8 cellular contexts compared by ENCODE assay signal in genomic region chr1:37946703-37947360, GRCh38. TPM values are rescaled to one million over a fixed set of nuclear protein-coding genes. Genes with fewer than 3 reads are reported as not detected.
A peak's percentile ranks its signal among the peaks of the same experiment; 100 is the strongest.
DNase-seq lines count a peak whose midpoint lies in the region; TF ChIP-seq lines count a peak whose summit lies in the region.

TSS of gene INPP5B (minus strand) at chr1:37947053. CDS start at chr1:37946308, 745 bp downstream.

- no peaks in the 10 kb centered on the region for H3K4me1 ChIP-seq in endocrine pancreas (ENCODE audit: control insufficient read depth, insufficient read depth, low read length)

- peak within 1 kb of the TSS; percentile 96 for H3K9ac ChIP-seq in endocrine pancreas (ENCODE audit: control insufficient read depth, insufficient read depth, low read length)

- DNase-seq in GM12864 (ENCODE audit: low read depth) (peak; percentile 79), HFF-Myc (ENCODE audit: extremely low read depth, low read depth) (peak; percentile 60), NCI-H82 (lab: John Stamatoyannopoulos, UW) (peak; percentile 92), mesenteric fat pad (ENCODE audit: low spot score) (peak; percentile 93), NCI-H1436 treated with DMSO at 0.1 percent for 48 hours (lab: John Stamatoyannopoulos, UW) (no peak)
- DNase-seq in activated CD8-positive, alpha-beta memory T cell treated with anti-CD3 and anti-CD28 coated beads for 4 hours (ENCODE audit: low read depth in 2 of 2): peak; percentile 37 to 55
- peak; percentile 50 for DNase-seq in stimulated activated CD8-positive, alpha-beta memory T cell treated with anti-CD3 and anti-CD28 coated beads, Interleukin-12 subunit alpha, Interleukin-12 subunit beta, amount 100 ng/mL, for 4 hours (ENCODE audit: low read depth)

- peak within 1 kb of the TSS; percentile 65 for H3K4me3 ChIP-seq in GM12864 (ENCODE audit: low read depth, low read length)
- H3K4me3 ChIP-seq in HFF-Myc (replicated peaks; ENCODE audit: low read depth, low read length): peak within 1 kb of the TSS; percentile 56
- H3K4me3 ChIP-seq in endocrine pancreas (ENCODE audit: control insufficient read depth, insufficient read depth, low read length): peak within 1 kb of the TSS; percentile 83

- no peaks in the 10 kb centered on the region for H3K9me3 ChIP-seq in endocrine pancreas (ENCODE audit: control insufficient read depth, low read length)

- no peaks in the 10 kb centered on the region for H3K27me3 ChIP-seq in endocrine pancreas (ENCODE audit: control insufficient read depth, insufficient read depth, low read length)

- H3K36me3 ChIP-seq in endocrine pancreas (ENCODE audit: control insufficient read depth, insufficient read depth, low read length): no peaks in the 10 kb centered on the region

- no peak for TF ChIP-seq CTCF in GM12864 (IDR thresholded peaks at IDR 0.05; ENCODE audit: low read depth, low read length, missing control alignments)
- no peak for TF ChIP-seq CTCF in HFF-Myc (IDR thresholded peaks at IDR 0.05; ENCODE audit: low read depth, low read length, missing control alignments)

RNA-seq across cellular contexts. Expression of gene INPP5B, which starts in this region (rescaled TPM):
- 28.8 TPM for total RNA-seq in mesenteric fat pad
